In genomic region chr7:30470783-30471182, GRCh38 we compare ENCODE assay signal across 2 cellular contexts.
TF ChIP-seq lines count a peak whose summit lies in the region.

No MANE protein-coding gene starts in this region.

TF ChIP-seq in A549, 52 proteins besides CTCF, POLR2A, EP300 and RAD21 (continued from another document):
- TF ChIP-seq, protein P1, sequence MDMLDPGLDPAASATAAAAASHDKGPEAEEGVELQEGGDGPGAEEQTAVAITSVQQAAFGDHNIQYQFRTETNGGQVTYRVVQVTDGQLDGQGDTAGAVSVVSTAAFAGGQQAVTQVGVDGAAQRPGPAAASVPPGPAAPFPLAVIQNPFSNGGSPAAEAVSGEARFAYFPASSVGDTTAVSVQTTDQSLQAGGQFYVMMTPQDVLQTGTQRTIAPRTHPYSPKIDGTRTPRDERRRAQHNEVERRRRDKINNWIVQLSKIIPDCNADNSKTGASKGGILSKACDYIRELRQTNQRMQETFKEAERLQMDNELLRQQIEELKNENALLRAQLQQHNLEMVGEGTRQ (IDR thresholded peaks at IDR 0.05): no peak
- TF ChIP-seq HDAC2 (IDR thresholded peaks at IDR 0.05) (no peak), EHF (CRISPR knock-in tag; IDR thresholded peaks at IDR 0.05) (no peak), CBX8 (IDR thresholded peaks at IDR 0.05) (no peak), HOXA7 (CRISPR knock-in tag; IDR thresholded peaks at IDR 0.05) (no peak), KDM5A (IDR thresholded peaks at IDR 0.05) (no peak), POLR2AphosphoS2 (conservative IDR thresholded peaks at IDR 0.05; ENCODE audit: low read length) (no peak), JUNB (IDR thresholded peaks at IDR 0.05) (no peak)
- TF ChIP-seq, protein P2, sequence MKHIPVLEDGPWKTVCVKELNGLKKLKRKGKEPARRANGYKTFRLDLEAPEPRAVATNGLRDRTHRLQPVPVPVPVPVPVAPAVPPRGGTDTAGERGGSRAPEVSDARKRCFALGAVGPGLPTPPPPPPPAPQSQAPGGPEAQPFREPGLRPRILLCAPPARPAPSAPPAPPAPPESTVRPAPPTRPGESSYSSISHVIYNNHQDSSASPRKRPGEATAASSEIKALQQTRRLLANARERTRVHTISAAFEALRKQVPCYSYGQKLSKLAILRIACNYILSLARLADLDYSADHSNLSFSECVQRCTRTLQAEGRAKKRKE (CRISPR knock-in tag; IDR thresholded peaks at IDR 0.05; ENCODE audit: low read depth): no peak

TF ChIP-seq in K562, 482 proteins besides CTCF, POLR2A, EP300 and RAD21 (continued from another document):
- TF ChIP-seq JUND (IDR thresholded peaks at IDR 0.05; ENCODE audit: borderline replicate concordance, low read depth, low read length) (0 out of 2 replicates have a peak, but pooled peaks have one; percentile 41), JUND (tag; IDR thresholded peaks at IDR 0.05; ENCODE audit: borderline replicate concordance, low read depth, low read length) (no peak; the same call in 2 of the 3 replicates), HINFP (tag; conservative IDR thresholded peaks at IDR 0.05; ENCODE audit: low read depth) (no peak), TEAD4 (IDR thresholded peaks at IDR 0.05; ENCODE audit: low read length) (peak; percentile 19; the same call in 1 of the 2 replicates), TEAD4 (CRISPR knock-in tag; IDR thresholded peaks at IDR 0.05; ENCODE audit: borderline replicate concordance) (no peak), C11orf30 (IDR thresholded peaks at IDR 0.05; ENCODE audit: low read depth) (no peak), KDM1A (IDR thresholded peaks at IDR 0.05) (no peak), BHLHE40 (IDR thresholded peaks at IDR 0.05; ENCODE audit: low read length) (no peak), ZFX (CRISPR knock-in tag; IDR thresholded peaks at IDR 0.05) (no peak), TAF9B (IDR thresholded peaks at IDR 0.05; ENCODE audit: partially characterized antibody) (no peak), TCF3 (CRISPR knock-in tag; IDR thresholded peaks at IDR 0.05) (peak; percentile 40; the same call in 1 of the 2 replicates), ZBTB1 (CRISPR knock-in tag; IDR thresholded peaks at IDR 0.05; ENCODE audit: borderline replicate concordance, low read depth) (no peak), ZNF23 (CRISPR knock-in tag; IDR thresholded peaks at IDR 0.05) (no peak), TCF7L2 (IDR thresholded peaks at IDR 0.05; ENCODE audit: low read depth, low read length) (no peak), FOXJ2 (tag; IDR thresholded peaks at IDR 0.05) (no peak), KDM2B (CRISPR knock-in tag; IDR thresholded peaks at IDR 0.05) (no peak), HDAC2 (IDR thresholded peaks at IDR 0.05) (no peak), DPF2 (IDR thresholded peaks at IDR 0.05) (no peak), TAL1 (IDR thresholded peaks at IDR 0.05) (0 out of 2 replicates have a peak, but pooled peaks have one; percentile 5), ZBTB2 (IDR thresholded peaks at IDR 0.05) (no peak), ZNF507 (tag; conservative IDR thresholded peaks at IDR 0.05) (no peak), SRSF7 (optimal IDR thresholded peaks at IDR 0.05; ENCODE audit: low read depth, low read length) (no peak), LCOR (CRISPR knock-in tag; IDR thresholded peaks at IDR 0.05) (0 out of 2 replicates have a peak, but pooled peaks have one; percentile 46), CBFA2T2 (conservative IDR thresholded peaks at IDR 0.05) (peak; percentile 29; the same call in 1 of the 2 replicates), ZNF143 (CRISPR knock-in tag; IDR thresholded peaks at IDR 0.05) (no peak), ZNF766 (CRISPR knock-in tag; conservative IDR thresholded peaks at IDR 0.05) (0 out of 2 replicates have a peak, but pooled peaks have one; percentile 6), ADNP (tag; IDR thresholded peaks at IDR 0.05) (no peak), GABPB1 (CRISPR knock-in tag; IDR thresholded peaks at IDR 0.05) (no peak), TEAD1 (CRISPR knock-in tag; IDR thresholded peaks at IDR 0.05) (no peak), HNRNPH1 (optimal IDR thresholded peaks at IDR 0.05; ENCODE audit: low read depth, low read length) (no peak), TEAD2 (tag; IDR thresholded peaks at IDR 0.05) (no peak), GTF3C2 (IDR thresholded peaks at IDR 0.05; ENCODE audit: borderline replicate concordance, extremely low read depth, insufficient read length) (no peak), RFX7 (CRISPR knock-in tag; IDR thresholded peaks at IDR 0.05) (no peak), HLTF (IDR thresholded peaks at IDR 0.05) (no peak), NFRKB (IDR thresholded peaks at IDR 0.05; ENCODE audit: low read depth) (no peak), CBFA2T3 (IDR thresholded peaks at IDR 0.05) (peak; percentile 50)
- TF ChIP-seq, protein P3, sequence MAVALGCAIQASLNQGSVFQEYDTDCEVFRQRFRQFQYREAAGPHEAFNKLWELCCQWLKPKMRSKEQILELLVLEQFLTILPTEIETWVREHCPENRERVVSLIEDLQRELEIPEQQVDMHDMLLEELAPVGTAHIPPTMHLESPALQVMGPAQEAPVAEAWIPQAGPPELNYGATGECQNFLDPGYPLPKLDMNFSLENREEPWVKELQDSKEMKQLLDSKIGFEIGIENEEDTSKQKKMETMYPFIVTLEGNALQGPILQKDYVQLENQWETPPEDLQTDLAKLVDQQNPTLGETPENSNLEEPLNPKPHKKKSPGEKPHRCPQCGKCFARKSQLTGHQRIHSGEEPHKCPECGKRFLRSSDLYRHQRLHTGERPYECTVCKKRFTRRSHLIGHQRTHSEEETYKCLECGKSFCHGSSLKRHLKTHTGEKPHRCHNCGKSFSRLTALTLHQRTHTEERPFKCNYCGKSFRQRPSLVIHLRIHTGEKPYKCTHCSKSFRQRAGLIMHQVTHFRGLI (CRISPR knock-in tag; IDR thresholded peaks at IDR 0.05): no peak
- TF ChIP-seq, protein P4, sequence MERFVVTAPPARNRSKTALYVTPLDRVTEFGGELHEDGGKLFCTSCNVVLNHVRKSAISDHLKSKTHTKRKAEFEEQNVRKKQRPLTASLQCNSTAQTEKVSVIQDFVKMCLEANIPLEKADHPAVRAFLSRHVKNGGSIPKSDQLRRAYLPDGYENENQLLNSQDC (CRISPR knock-in tag; IDR thresholded peaks at IDR 0.05): no peak
- TF ChIP-seq, protein P5, sequence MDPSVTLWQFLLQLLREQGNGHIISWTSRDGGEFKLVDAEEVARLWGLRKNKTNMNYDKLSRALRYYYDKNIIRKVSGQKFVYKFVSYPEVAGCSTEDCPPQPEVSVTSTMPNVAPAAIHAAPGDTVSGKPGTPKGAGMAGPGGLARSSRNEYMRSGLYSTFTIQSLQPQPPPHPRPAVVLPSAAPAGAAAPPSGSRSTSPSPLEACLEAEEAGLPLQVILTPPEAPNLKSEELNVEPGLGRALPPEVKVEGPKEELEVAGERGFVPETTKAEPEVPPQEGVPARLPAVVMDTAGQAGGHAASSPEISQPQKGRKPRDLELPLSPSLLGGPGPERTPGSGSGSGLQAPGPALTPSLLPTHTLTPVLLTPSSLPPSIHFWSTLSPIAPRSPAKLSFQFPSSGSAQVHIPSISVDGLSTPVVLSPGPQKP (CRISPR knock-in tag; IDR thresholded peaks at IDR 0.05): no peak
- TF ChIP-seq, protein P6, sequence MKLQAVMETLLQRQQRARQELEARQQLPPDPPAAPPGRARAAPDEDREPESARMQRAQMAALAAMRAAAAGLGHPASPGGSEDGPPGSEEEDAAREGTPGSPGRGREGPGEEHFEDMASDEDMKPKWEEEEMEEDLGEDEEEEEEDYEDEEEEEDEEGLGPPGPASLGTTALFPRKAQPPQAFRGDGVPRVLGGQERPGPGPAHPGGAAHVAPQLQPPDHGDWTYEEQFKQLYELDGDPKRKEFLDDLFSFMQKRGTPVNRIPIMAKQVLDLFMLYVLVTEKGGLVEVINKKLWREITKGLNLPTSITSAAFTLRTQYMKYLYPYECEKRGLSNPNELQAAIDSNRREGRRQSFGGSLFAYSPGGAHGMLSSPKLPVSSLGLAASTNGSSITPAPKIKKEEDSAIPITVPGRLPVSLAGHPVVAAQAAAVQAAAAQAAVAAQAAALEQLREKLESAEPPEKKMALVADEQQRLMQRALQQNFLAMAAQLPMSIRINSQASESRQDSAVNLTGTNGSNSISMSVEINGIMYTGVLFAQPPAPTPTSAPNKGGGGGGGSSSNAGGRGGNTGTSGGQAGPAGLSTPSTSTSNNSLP (IDR thresholded peaks at IDR 0.05; ENCODE audit: borderline replicate concordance, low read depth, low read length): no peak
- TF ChIP-seq, protein P1 (CRISPR knock-in tag; IDR thresholded peaks at IDR 0.05): no peak
- TF ChIP-seq, protein P7, sequence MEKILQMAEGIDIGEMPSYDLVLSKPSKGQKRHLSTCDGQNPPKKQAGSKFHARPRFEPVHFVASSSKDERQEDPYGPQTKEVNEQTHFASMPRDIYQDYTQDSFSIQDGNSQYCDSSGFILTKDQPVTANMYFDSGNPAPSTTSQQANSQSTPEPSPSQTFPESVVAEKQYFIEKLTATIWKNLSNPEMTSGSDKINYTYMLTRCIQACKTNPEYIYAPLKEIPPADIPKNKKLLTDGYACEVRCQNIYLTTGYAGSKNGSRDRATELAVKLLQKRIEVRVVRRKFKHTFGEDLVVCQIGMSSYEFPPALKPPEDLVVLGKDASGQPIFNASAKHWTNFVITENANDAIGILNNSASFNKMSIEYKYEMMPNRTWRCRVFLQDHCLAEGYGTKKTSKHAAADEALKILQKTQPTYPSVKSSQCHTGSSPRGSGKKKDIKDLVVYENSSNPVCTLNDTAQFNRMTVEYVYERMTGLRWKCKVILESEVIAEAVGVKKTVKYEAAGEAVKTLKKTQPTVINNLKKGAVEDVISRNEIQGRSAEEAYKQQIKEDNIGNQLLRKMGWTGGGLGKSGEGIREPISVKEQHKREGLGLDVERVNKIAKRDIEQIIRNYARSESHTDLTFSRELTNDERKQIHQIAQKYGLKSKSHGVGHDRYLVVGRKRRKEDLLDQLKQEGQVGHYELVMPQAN (IDR thresholded peaks at IDR 0.05; ENCODE audit: borderline replicate concordance): no peak
